In the genomic region with DNA sequence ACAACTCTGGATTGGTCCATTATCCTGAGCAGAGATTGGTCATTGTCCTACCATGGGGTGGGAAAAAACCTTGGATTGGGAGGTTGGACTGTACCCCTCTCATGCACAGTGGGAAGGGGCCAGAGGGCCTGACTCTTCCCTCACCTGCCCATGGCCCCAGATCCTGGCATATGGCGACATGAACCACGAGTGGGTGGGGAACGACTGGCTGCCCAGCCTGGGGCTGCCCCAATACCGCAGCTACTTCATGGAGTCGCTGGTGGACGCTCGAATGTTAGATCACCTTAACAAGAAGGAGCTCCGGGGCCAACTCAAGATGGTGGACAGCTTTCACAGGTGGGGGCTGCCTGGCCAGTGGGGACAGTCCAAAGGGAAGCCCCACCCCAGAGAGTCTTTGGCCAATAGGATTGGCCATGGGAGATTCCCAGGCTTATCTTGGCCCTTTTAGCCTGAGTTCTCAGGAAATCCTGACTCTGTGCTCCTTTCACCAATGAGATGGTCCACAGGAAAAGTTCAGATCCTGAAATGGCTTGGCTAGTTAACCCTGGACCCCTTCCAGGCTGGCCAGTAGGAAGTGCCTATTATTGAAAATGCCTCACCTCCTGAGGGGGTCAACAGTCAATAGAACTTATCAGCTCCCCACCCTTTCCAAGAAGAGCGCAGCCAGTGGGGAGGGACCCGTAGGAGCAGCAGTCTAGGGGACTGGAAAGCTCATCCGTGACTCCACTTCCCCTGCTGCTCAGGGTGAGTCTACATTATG, we compare ENCODE assay signal across 11 cellular contexts. TPM values are rescaled to one million over a fixed set of nuclear protein-coding genes. Genes with fewer than 3 reads are reported as not detected.
DNase-seq lines count a peak whose midpoint lies in the region; ATAC-seq, FAIRE-seq and TF ChIP-seq lines count a peak whose summit lies in the region.
"Had no signal": no experiment of that assay in that cellular context is flagged by ENCODE, and none has a peak within 500 bp of the region (broad histone marks: within the 10 kb centered on the region; RNA-seq: fewer than 3 reads in every experiment).

No MANE protein-coding gene starts in this region.

- H3K9ac ChIP-seq in BLaER1 (no peak overlapping the region), NT2/D1 (ENCODE audit: insufficient read length, low read depth) (peak overlapping the region; percentile 85)

- peak overlapping the region; percentile 94 for H3K4me3 Mint-ChIP-seq in endothelial cell (ENCODE audit: unreplicated experiment)
- peak overlapping the region in 9 of 10 donors; percentile 13 to 83 (median 75) for H3K4me3 Mint-ChIP-seq in naive thymus-derived CD4-positive, alpha-beta T cell

- no peak overlapping the region for H3K27ac ChIP-seq in BLaER1
- no peak overlapping the region for H3K27ac ChIP-seq in naive thymus-derived CD4-positive, alpha-beta T cell (ENCODE audit: low read depth, low read length)

- H3K9me3 Mint-ChIP-seq in endothelial cell (ENCODE audit: unreplicated experiment): no peaks in the 10 kb centered on the region
- H3K9me3 Mint-ChIP-seq in naive thymus-derived CD4-positive, alpha-beta T cell: peaks cover 0 to 10% (median 0%) of the 10 kb centered on the region in 11 donors

- H3K4me1 Mint-ChIP-seq in endothelial cell (ENCODE audit: unreplicated experiment): peaks cover 29% of the 10 kb centered on the region
- H3K4me1 Mint-ChIP-seq in naive thymus-derived CD4-positive, alpha-beta T cell: peaks cover 17 to 45% (median 37%) of the 10 kb centered on the region in 7 donors

- H3K27ac Mint-ChIP-seq in endothelial cell (ENCODE audit: unreplicated experiment): peak overlapping the region; percentile 61
- H3K27ac Mint-ChIP-seq in naive thymus-derived CD4-positive, alpha-beta T cell: no peak overlapping the region

- intact Hi-C loops in naive thymus-derived CD4-positive, alpha-beta T cell (cut with micrococcal nuclease): loop anchor here (5.0 to 10.0 kb wide), 4 partner anchors 131 to 353 kb away; a partner anchor contains a TSS

- H3K36me3 ChIP-seq in BLaER1 (no peaks in the 10 kb centered on the region), NT2/D1 (ENCODE audit: insufficient read depth, insufficient read length, low read length) (no peaks in the 10 kb centered on the region)
- no peaks in the 10 kb centered on the region for H3K36me3 ChIP-seq in naive thymus-derived CD4-positive, alpha-beta T cell (ENCODE audit: control insufficient read depth in 2 of 3, insufficient read depth in 3 of 3, low read length in 3 of 3)

- H3K4me1 ChIP-seq in BLaER1 (peaks cover 60% of the 10 kb centered on the region), NT2/D1 (ENCODE audit: insufficient read depth, insufficient read length) (peaks cover 13% of the 10 kb centered on the region)
- peaks cover 8 to 35% of the 10 kb centered on the region in 2 donors for H3K4me1 ChIP-seq in naive thymus-derived CD4-positive, alpha-beta T cell (ENCODE audit: control insufficient read depth in 2 of 2, insufficient read depth in 2 of 2, low read length in 2 of 2)

- H3K4me2 ChIP-seq in BLaER1: peak overlapping the region; percentile 95

- ATAC-seq in naive thymus-derived CD4-positive, alpha-beta T cell: no peak

- no peaks in the 10 kb centered on the region for H3K27me3 ChIP-seq in BLaER1
- H3K27me3 ChIP-seq in NT2/D1 (ENCODE audit: insufficient read depth, insufficient read length): peaks cover 4% of the 10 kb centered on the region
- peaks cover 8 to 29% of the 10 kb centered on the region in 2 donors for H3K27me3 ChIP-seq in naive thymus-derived CD4-positive, alpha-beta T cell (ENCODE audit: control insufficient read depth in 2 of 2, insufficient read depth in 2 of 2, low read length in 2 of 2)

- H3K4me3 ChIP-seq in BLaER1: peak overlapping the region; percentile 83; the same call in 1 of the 2 replicates
- peak overlapping the region; percentile 59 for H3K4me3 ChIP-seq in NT2/D1 (ENCODE audit: insufficient read length, low read depth)
- H3K4me3 ChIP-seq in naive thymus-derived CD4-positive, alpha-beta T cell (ENCODE audit: low read length): no peak overlapping the region

- H3K27me3 Mint-ChIP-seq in endothelial cell (ENCODE audit: unreplicated experiment): peaks cover 22% of the 10 kb centered on the region
- H3K27me3 Mint-ChIP-seq in naive thymus-derived CD4-positive, alpha-beta T cell: peaks cover 52 to 62% (median 56%) of the 10 kb centered on the region in 5 donors

- H3K9me3 ChIP-seq in BLaER1: no peaks in the 10 kb centered on the region
- H3K9me3 ChIP-seq in NT2/D1 (ENCODE audit: insufficient read depth, low read length): no peaks in the 10 kb centered on the region
- H3K9me3 ChIP-seq in naive thymus-derived CD4-positive, alpha-beta T cell (ENCODE audit: control insufficient read depth in 2 of 3, low read length in 3 of 3): no peaks in the 10 kb centered on the region

- peaks cover 4% of the 10 kb centered on the region for H3K36me3 Mint-ChIP-seq in endothelial cell (ENCODE audit: low read depth, unreplicated experiment)
- peaks cover 0 to 5% (median 0%) of the 10 kb centered on the region in 5 donors for H3K36me3 Mint-ChIP-seq in naive thymus-derived CD4-positive, alpha-beta T cell

- DNase-seq in NT2/D1 (ENCODE audit: low read depth, low spot score) (no peak), endothelial cell (ENCODE audit: low spot score) (no peak), AML-193 (lab: John Stamatoyannopoulos, UW) (no peak), RPMI8226 (no peak), D721Med (ENCODE audit: insufficient read length, low spot score) (no peak), SIG-M5 treated with dmso at 0.1 percent for 504 hours (lab: John Stamatoyannopoulos, UW; ENCODE audit: unreplicated experiment) (no peak)
- DNase-seq in naive thymus-derived CD4-positive, alpha-beta T cell: no peak
- DNase-seq: activated effector memory CD4-positive, alpha-beta T cell treated with Interleukin-2 at 50 U/mL for 16 hours had no signal

- no peak for FAIRE-seq in D721Med (lab: Jason Lieb, UNC)

- CTCF ChIA-PET in naive thymus-derived CD4-positive, alpha-beta T cell (lab: Charles Lee): interaction anchor here (0.8 to 4.6 kb wide), 3 partner anchors 34 to 161 kb away, joined by 3 to 28 read pairs (median 3); a partner anchor contains a TSS

- TF ChIP-seq CTCF in endothelial cell (IDR thresholded peaks at IDR 0.05; ENCODE audit: unreplicated experiment) (no peak), D721Med (IDR thresholded peaks at IDR 0.05; ENCODE audit: insufficient read depth, missing control alignments) (no peak)

- POLR2A ChIA-PET in naive thymus-derived CD4-positive, alpha-beta T cell (lab: Charles Lee): interaction anchor here (0.7 to 1.5 kb wide), 2 partner anchors 50 to 231 kb away, joined by 3 to 4 read pairs; no protein-coding TSS in a partner anchor

- H4K20me1 ChIP-seq in BLaER1: 0 out of 2 replicates have a peak, but pooled peaks cover 4% of the 10 kb centered on the region

RNA-seq across cellular contexts. Expression of a gene that starts 7.1 kb away (rescaled TPM):
- 0.72 TPM for total RNA-seq in endothelial cell (ENCODE audit: unreplicated experiment)
- total RNA-seq in naive thymus-derived CD4-positive, alpha-beta T cell: not detected
- polyA plus RNA-seq in naive thymus-derived CD4-positive, alpha-beta T cell: not detected
- total RNA-seq: pulmonary artery endothelial cell, SK-MEL-5 had no signal

RNA-seq across cellular contexts. Expression of a gene that starts 9.5 kb away (rescaled TPM):
- 75.3 TPM for total RNA-seq in endothelial cell (ENCODE audit: unreplicated experiment)
- total RNA-seq in naive thymus-derived CD4-positive, alpha-beta T cell: 1 to 10 TPM in 1 of 5 experiments, under 1 TPM in 3, not detected in 1; 0.72 to 3.2 (median 0.85) TPM
- polyA plus RNA-seq in naive thymus-derived CD4-positive, alpha-beta T cell: under 1 TPM in 1 of 2 donors, not detected in 1; 0.13 TPM

RNA-seq across cellular contexts. Expression of a gene that starts 28.8 kb away (rescaled TPM):
- 19.7 TPM for total RNA-seq in endothelial cell (ENCODE audit: unreplicated experiment)
- total RNA-seq in naive thymus-derived CD4-positive, alpha-beta T cell: 1 to 10 TPM; 2.2 to 4.9 (median 3.3) TPM
- under 1 TPM; 0.15 to 0.54 TPM for polyA plus RNA-seq in naive thymus-derived CD4-positive, alpha-beta T cell

RNA-seq across cellular contexts. Expression of a gene that starts 29.2 kb away (rescaled TPM):
- 0.51 TPM for total RNA-seq in endothelial cell (ENCODE audit: unreplicated experiment)
- total RNA-seq in naive thymus-derived CD4-positive, alpha-beta T cell: 1 to 10 TPM; 1.3 to 2.8 (median 2.2) TPM
- 1 to 10 TPM; 4.3 to 4.8 TPM for polyA plus RNA-seq in naive thymus-derived CD4-positive, alpha-beta T cell

RNA-seq across cellular contexts. Expression of a gene that starts 33.9 kb away (rescaled TPM):
- total RNA-seq in endothelial cell (ENCODE audit: unreplicated experiment): 5.8 TPM
- total RNA-seq in naive thymus-derived CD4-positive, alpha-beta T cell: 10 to 100 TPM in 4 of 5 experiments, 1 to 10 TPM in 1; 3.7 to 21.7 (median 10.8) TPM
- 1 to 10 TPM; 4.0 to 5.7 TPM for polyA plus RNA-seq in naive thymus-derived CD4-positive, alpha-beta T cell

Comparison
In these comparisons a context has a peak if more than half of its experiments do, and no peak if none do; other contexts are left out.
1. RNA of a gene that starts 9.5 kb away (total RNA-seq): 75.3 TPM in endothelial cell (single experiment); 0.72 to 3.2 TPM in naive thymus-derived CD4-positive, alpha-beta T cell; every median in the first group is over 10 times any median in the second.